In the genomic region with DNA sequence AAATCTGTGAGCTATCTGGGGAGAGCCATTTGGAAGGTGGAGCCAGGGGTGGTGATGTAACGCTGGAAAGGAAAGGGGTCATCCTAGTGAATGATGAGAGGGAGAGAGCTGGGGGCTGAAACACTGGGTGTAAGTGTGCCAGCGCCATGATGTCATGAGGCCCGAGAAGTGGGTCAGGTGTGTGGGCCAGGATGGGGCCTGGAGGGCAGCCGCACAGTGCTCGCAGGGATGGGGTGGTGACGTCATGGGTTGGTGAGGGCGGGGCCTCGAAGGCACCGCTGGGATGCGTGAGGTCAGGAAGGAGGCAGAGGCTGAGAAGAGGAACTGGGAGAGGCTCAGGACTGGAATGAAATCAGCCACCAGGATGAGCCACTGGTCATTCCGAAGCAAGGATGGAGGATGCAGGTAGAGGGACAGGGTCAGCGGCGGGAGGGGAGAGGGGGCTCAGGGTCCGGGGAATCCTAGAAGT, we compare ENCODE assay signal across 10 cellular contexts. TPM values are rescaled to one million over a fixed set of nuclear protein-coding genes. Genes with fewer than 3 reads are reported as not detected.
A peak's percentile ranks its signal among the peaks of the same experiment; 100 is the strongest.
DNase-seq lines count a peak whose midpoint lies in the region; TF ChIP-seq lines count a peak whose summit lies in the region.
"Had no signal": no experiment of that assay in that cellular context is flagged by ENCODE, and none has a peak within 500 bp of the region (broad histone marks: within the 10 kb centered on the region; RNA-seq: fewer than 3 reads in every experiment).

No MANE protein-coding gene starts in this region.

- H3K27me3 ChIP-seq in brain microvascular endothelial cell (replicated peaks) = no peaks in the 10 kb centered on the region
- H3K27me3 ChIP-seq: SJSA1 had no signal

- no peak for TF ChIP-seq CTCF in endothelial cell (IDR thresholded peaks at IDR 0.05; ENCODE audit: unreplicated experiment)
- TF ChIP-seq CTCF in brain microvascular endothelial cell (IDR thresholded peaks at IDR 0.05; ENCODE audit: low read depth, low read length, missing control alignments) = no peak

- H3K27ac Mint-ChIP-seq in T-helper 2 cell treated with Interferon-gamma antibody and Interleukin-4, amounts not matched to agents 5 μg/mL and 100 μg/mL, for 36 hours = peak overlapping the region; percentile 55
- H3K27ac Mint-ChIP-seq in endothelial cell (ENCODE audit: unreplicated experiment) = no peak overlapping the region

- no peak overlapping the region for H3K4me3 ChIP-seq in brain microvascular endothelial cell (ENCODE audit: low read depth, low read length)
- H3K4me3 ChIP-seq: SJSA1 had no signal

- peaks cover 4% of the 10 kb centered on the region for H3K27me3 Mint-ChIP-seq in T-helper 2 cell treated with Interferon-gamma antibody and Interleukin-4, amounts not matched to agents 5 μg/mL and 100 μg/mL, for 36 hours (ENCODE audit: low read depth)
- peaks cover 4% of the 10 kb centered on the region for H3K27me3 Mint-ChIP-seq in endothelial cell (ENCODE audit: unreplicated experiment)

- peak overlapping the region; percentile 63 for H3K4me3 Mint-ChIP-seq in T-helper 2 cell treated with Interferon-gamma antibody and Interleukin-4, amounts not matched to agents 5 μg/mL and 100 μg/mL, for 36 hours
- peak overlapping the region; percentile 84 for H3K4me3 Mint-ChIP-seq in endothelial cell (ENCODE audit: unreplicated experiment)

- peaks cover 28% of the 10 kb centered on the region for H3K4me1 Mint-ChIP-seq in T-helper 2 cell treated with Interferon-gamma antibody and Interleukin-4, amounts not matched to agents 5 μg/mL and 100 μg/mL, for 36 hours (ENCODE audit: low read depth)
- H3K4me1 Mint-ChIP-seq in endothelial cell (ENCODE audit: unreplicated experiment) = peaks cover 19% of the 10 kb centered on the region

- no peak overlapping the region for H3K27ac ChIP-seq in brain microvascular endothelial cell
- H3K27ac ChIP-seq: SJSA1 had no signal

- peaks cover 2% of the 10 kb centered on the region for H3K36me3 ChIP-seq in brain microvascular endothelial cell (replicated peaks)

- in situ Hi-C loops in brain microvascular endothelial cell (cut with HindIII; ENCODE audit: low pct_ligation_motif_present, low sequenced_read_pairs) = no loop called here

- no peak for DNase-seq in T-helper 2 cell treated with Interferon-gamma antibody and Interleukin-4, amounts not matched to agents 5 μg/mL and 100 μg/mL, for 36 hours (ENCODE audit: low spot score)
- DNase-seq in T-helper 2 cell = no peak
- DNase-seq in NCI-H774 (lab: John Stamatoyannopoulos, UW) = peak; percentile 54
- DNase-seq in endothelial cell (ENCODE audit: low spot score) = peak; percentile 33
- DNase-seq in putamen (ENCODE audit: low spot score) = peak; percentile 62
- DNase-seq in NCI-H2171 (lab: John Stamatoyannopoulos, UW) = no peak
- no peak for DNase-seq in brain microvascular endothelial cell
- DNase-seq in OCI-M2 (lab: John Stamatoyannopoulos, UW; ENCODE audit: unreplicated experiment) = no peak

- H3K36me3 Mint-ChIP-seq in T-helper 2 cell treated with Interferon-gamma antibody and Interleukin-4, amounts not matched to agents 5 μg/mL and 100 μg/mL, for 36 hours (ENCODE audit: low read depth) = peaks cover 11% of the 10 kb centered on the region
- H3K36me3 Mint-ChIP-seq in endothelial cell (ENCODE audit: low read depth, unreplicated experiment) = peaks cover 4% of the 10 kb centered on the region

- H3K9me3 Mint-ChIP-seq in T-helper 2 cell treated with Interferon-gamma antibody and Interleukin-4, amounts not matched to agents 5 μg/mL and 100 μg/mL, for 36 hours = no peaks in the 10 kb centered on the region
- H3K9me3 Mint-ChIP-seq in endothelial cell (ENCODE audit: unreplicated experiment) = no peaks in the 10 kb centered on the region

RNA-seq across cellular contexts. Expression of a gene that starts 4.4 kb away (rescaled TPM):
- total RNA-seq in endothelial cell (ENCODE audit: unreplicated experiment) = 9.5 TPM

RNA-seq across cellular contexts. Expression of a gene that starts 23.2 kb away (rescaled TPM):
- 0.54 TPM for total RNA-seq in endothelial cell (ENCODE audit: unreplicated experiment)
- total RNA-seq: H4, SJSA1 had no signal

RNA-seq across cellular contexts. Expression of a gene that starts 26.0 kb away (rescaled TPM):
- total RNA-seq in endothelial cell (ENCODE audit: unreplicated experiment) = 86.0 TPM
- total RNA-seq: SJSA1 had no signal

RNA-seq across cellular contexts. Expression of a gene that starts 41.1 kb away (rescaled TPM):
- not detected for total RNA-seq in endothelial cell (ENCODE audit: unreplicated experiment)
- total RNA-seq: H4, SJSA1 had no signal

Comparison
In these comparisons a context has a peak if more than half of its experiments do, and no peak if none do; other contexts are left out.
1. DNase-seq: peak in NCI-H774 (single experiment), endothelial cell (single experiment) and putamen (single experiment); none in T-helper 2 cell treated with Interferon-gamma antibody and Interleukin-4, amounts not matched to agents 5 μg/mL and 100 μg/mL, for 36 hours (single experiment), T-helper 2 cell (0 of 5), NCI-H2171 (single experiment), brain microvascular endothelial cell (single experiment) and OCI-M2 (single experiment).